ENCODE assay signal across 18 cellular contexts in the genomic region with DNA sequence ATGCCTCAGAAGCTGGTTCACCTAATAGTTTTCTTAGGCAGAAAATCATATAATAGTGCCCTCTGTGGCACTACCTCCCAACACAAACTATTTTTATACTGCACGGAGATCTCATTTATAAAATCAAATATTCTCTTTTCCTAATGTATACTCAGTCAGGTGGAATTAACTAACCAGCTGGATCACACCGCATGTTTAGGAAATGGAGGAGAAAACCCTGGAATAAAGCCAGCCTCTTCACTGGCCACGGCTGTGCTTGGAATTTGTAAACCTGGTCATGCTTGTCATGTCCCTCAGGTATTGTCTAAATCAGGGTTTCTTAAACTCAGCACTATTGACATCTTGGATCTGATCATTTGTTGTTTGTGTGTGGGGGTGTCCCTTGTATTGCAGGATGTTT.
A peak's percentile ranks its signal among the peaks of the same experiment; 100 is the strongest.
DNase-seq lines count a peak whose midpoint lies in the region; ATAC-seq and TF ChIP-seq lines count a peak whose summit lies in the region.
"Had no signal": no experiment of that assay in that cellular context is flagged by ENCODE, and none has a peak within 500 bp of the region (broad histone marks: within the 10 kb centered on the region; RNA-seq: fewer than 3 reads in every experiment).

No MANE protein-coding gene starts in this region.

- H3K36me3 ChIP-seq in stomach = no peaks in the 10 kb centered on the region
- H3K36me3 ChIP-seq: heart left ventricle had no signal

- peaks cover 85% of the 10 kb centered on the region for H3K4me1 Mint-ChIP-seq in activated CD8-positive, alpha-beta T cell treated with anti-CD3 and anti-CD28 coated beads for 36 hours (ENCODE audit: low read depth)
- H3K4me1 Mint-ChIP-seq in activated CD8-positive, alpha-beta T cell treated with anti-CD3 and anti-CD28 coated beads, Interleukin-2, amount 10 ng/mL, durations not matched to agents 7 days and 5 days (ENCODE audit: low read depth) = peaks cover 81% of the 10 kb centered on the region

- CTCF ChIA-PET in activated CD8-positive, alpha-beta T cell treated with anti-CD3 and anti-CD28 coated beads for 36 hours (lab: Charles Lee) = interaction anchor here (0.8 to 1.7 kb wide), 4 partner anchors 8 to 107 kb away, joined by 3 to 5 read pairs (median 4); no protein-coding TSS in a partner anchor
- CTCF ChIA-PET in activated CD8-positive, alpha-beta T cell treated with anti-CD3 and anti-CD28 coated beads, Interleukin-2, amount 10 ng/mL, durations not matched to agents 7 days and 5 days (lab: Charles Lee) = interaction anchor here (1.7 kb wide), 1 partner anchor 25 kb away, joined by 3 read pairs; no protein-coding TSS in a partner anchor

- ATAC-seq in activated CD8-positive, alpha-beta T cell treated with anti-CD3 and anti-CD28 coated beads for 36 hours = no peak
- no peak for ATAC-seq in activated CD8-positive, alpha-beta T cell treated with anti-CD3 and anti-CD28 coated beads, Interleukin-2, amount 10 ng/mL, durations not matched to agents 7 days and 5 days
- ATAC-seq: body of pancreas, esophagus mucosa, heart left ventricle had no signal

- H3K9me3 ChIP-seq in stomach = no peaks in the 10 kb centered on the region
- H3K9me3 ChIP-seq: body of pancreas, heart left ventricle had no signal

- no peak for TF ChIP-seq CTCF in activated CD8-positive, alpha-beta T cell treated with anti-CD3 and anti-CD28 coated beads for 36 hours (IDR thresholded peaks at IDR 0.05)
- no peak for TF ChIP-seq CTCF in stomach (IDR thresholded peaks at IDR 0.05)

- no peak overlapping the region for H3K4me3 ChIP-seq in stomach
- H3K4me3 ChIP-seq: body of pancreas, dorsolateral prefrontal cortex, heart left ventricle, SK-N-MC had no signal

- intact Hi-C loops in activated CD8-positive, alpha-beta T cell treated with anti-CD3 and anti-CD28 coated beads for 36 hours (cut with micrococcal nuclease) = no loop called here
- intact Hi-C loops in stomach (cut with DNase I; ENCODE audit: low total_unique reads) = no loop called here

- peak overlapping the region; percentile 53 for H3K27ac Mint-ChIP-seq in activated CD8-positive, alpha-beta T cell treated with anti-CD3 and anti-CD28 coated beads for 36 hours
- no peak overlapping the region for H3K27ac Mint-ChIP-seq in activated CD8-positive, alpha-beta T cell treated with anti-CD3 and anti-CD28 coated beads, Interleukin-2, amount 10 ng/mL, durations not matched to agents 7 days and 5 days

- H3K27ac ChIP-seq in stomach = no peak overlapping the region
- H3K27ac ChIP-seq: body of pancreas, SK-N-MC had no signal

- peaks cover 4% of the 10 kb centered on the region for H3K9me3 Mint-ChIP-seq in activated CD8-positive, alpha-beta T cell treated with anti-CD3 and anti-CD28 coated beads for 36 hours
- no peaks in the 10 kb centered on the region for H3K9me3 Mint-ChIP-seq in activated CD8-positive, alpha-beta T cell treated with anti-CD3 and anti-CD28 coated beads, Interleukin-2, amount 10 ng/mL, durations not matched to agents 7 days and 5 days (ENCODE audit: insufficient read depth)

- no peak overlapping the region for H3K4me3 Mint-ChIP-seq in activated CD8-positive, alpha-beta T cell treated with anti-CD3 and anti-CD28 coated beads for 36 hours
- H3K4me3 Mint-ChIP-seq in activated CD8-positive, alpha-beta T cell treated with anti-CD3 and anti-CD28 coated beads, Interleukin-2, amount 10 ng/mL, durations not matched to agents 7 days and 5 days = no peak overlapping the region

- no peak for DNase-seq in activated CD8-positive, alpha-beta T cell treated with anti-CD3 and anti-CD28 coated beads for 36 hours
- no peak for DNase-seq in activated CD8-positive, alpha-beta T cell treated with anti-CD3 and anti-CD28 coated beads, Interleukin-2, amount 10 ng/mL, durations not matched to agents 7 days and 5 days
- peak; percentile 4 for DNase-seq in NCI-H2029 (lab: John Stamatoyannopoulos, UW)
- peak; percentile 33 for DNase-seq in astrocyte of the hippocampus (ENCODE audit: low read depth, low spot score)
- DNase-seq in renal cortical epithelial cell (ENCODE audit: low read depth) = peak; percentile 36
- DNase-seq in 8988T = no peak
- DNase-seq in stomach = no peak
- no peak for DNase-seq in DMS79 (lab: John Stamatoyannopoulos, UW)
- DNase-seq: ACHN, body of pancreas, dorsolateral prefrontal cortex, GF-D8, H7, heart left ventricle, islet precursor cell, NCI-H524 treated with DMSO at 0.1 percent for 48 hours had no signal

- peaks cover 0 to 7% (median 0%) of the 10 kb centered on the region in 4 donors for H3K4me1 ChIP-seq in stomach
- H3K4me1 ChIP-seq: body of pancreas had no signal

- POLR2A ChIA-PET in activated CD8-positive, alpha-beta T cell treated with anti-CD3 and anti-CD28 coated beads for 36 hours (lab: Charles Lee) = interaction anchor here (1.1 to 1.9 kb wide), 3 partner anchors 12 to 63 kb away, joined by 4 to 9 read pairs (median 5); no protein-coding TSS in a partner anchor
- POLR2A ChIA-PET in activated CD8-positive, alpha-beta T cell treated with anti-CD3 and anti-CD28 coated beads, Interleukin-2, amount 10 ng/mL, durations not matched to agents 7 days and 5 days (lab: Charles Lee) = interaction anchor here (1.1 to 2.0 kb wide), 3 partner anchors 11 to 30 kb away, joined by 3 to 12 read pairs (median 8); no protein-coding TSS in a partner anchor

- no peaks in the 10 kb centered on the region for H3K27me3 ChIP-seq in stomach
- H3K27me3 ChIP-seq: body of pancreas, dorsolateral prefrontal cortex, heart left ventricle had no signal

- peaks cover 46% of the 10 kb centered on the region for H3K36me3 Mint-ChIP-seq in activated CD8-positive, alpha-beta T cell treated with anti-CD3 and anti-CD28 coated beads for 36 hours (ENCODE audit: low read depth)
- peaks cover 60% of the 10 kb centered on the region for H3K36me3 Mint-ChIP-seq in activated CD8-positive, alpha-beta T cell treated with anti-CD3 and anti-CD28 coated beads, Interleukin-2, amount 10 ng/mL, durations not matched to agents 7 days and 5 days (ENCODE audit: low read depth)

- no peaks in the 10 kb centered on the region for H3K27me3 Mint-ChIP-seq in activated CD8-positive, alpha-beta T cell treated with anti-CD3 and anti-CD28 coated beads for 36 hours
- no peaks in the 10 kb centered on the region for H3K27me3 Mint-ChIP-seq in activated CD8-positive, alpha-beta T cell treated with anti-CD3 and anti-CD28 coated beads, Interleukin-2, amount 10 ng/mL, durations not matched to agents 7 days and 5 days (ENCODE audit: low read depth)

- TF ChIP-seq EP300 in stomach (IDR thresholded peaks at IDR 0.05) = no peak

- TF ChIP-seq POLR2A in stomach (IDR thresholded peaks at IDR 0.05) = no peak

- WGBS in stomach, 5 donors = 60 to 79% (median 68%) methylated on average over 3 of the region's 3 CpGs

Comparison
In these comparisons a context has a peak if more than half of its experiments do, and no peak if none do; other contexts are left out.
1. DNase-seq: peak in NCI-H2029 (single experiment), astrocyte of the hippocampus (single experiment) and renal cortical epithelial cell (single experiment); none in activated CD8-positive, alpha-beta T cell treated with anti-CD3 and anti-CD28 coated beads for 36 hours (single experiment), activated CD8-positive, alpha-beta T cell treated with anti-CD3 and anti-CD28 coated beads, Interleukin-2, amount 10 ng/mL, durations not matched to agents 7 days and 5 days (single experiment), 8988T (single experiment), stomach (single experiment) and DMS79 (single experiment).